Comparison of ENCODE assay signal across 8 cellular contexts in the genomic region with DNA sequence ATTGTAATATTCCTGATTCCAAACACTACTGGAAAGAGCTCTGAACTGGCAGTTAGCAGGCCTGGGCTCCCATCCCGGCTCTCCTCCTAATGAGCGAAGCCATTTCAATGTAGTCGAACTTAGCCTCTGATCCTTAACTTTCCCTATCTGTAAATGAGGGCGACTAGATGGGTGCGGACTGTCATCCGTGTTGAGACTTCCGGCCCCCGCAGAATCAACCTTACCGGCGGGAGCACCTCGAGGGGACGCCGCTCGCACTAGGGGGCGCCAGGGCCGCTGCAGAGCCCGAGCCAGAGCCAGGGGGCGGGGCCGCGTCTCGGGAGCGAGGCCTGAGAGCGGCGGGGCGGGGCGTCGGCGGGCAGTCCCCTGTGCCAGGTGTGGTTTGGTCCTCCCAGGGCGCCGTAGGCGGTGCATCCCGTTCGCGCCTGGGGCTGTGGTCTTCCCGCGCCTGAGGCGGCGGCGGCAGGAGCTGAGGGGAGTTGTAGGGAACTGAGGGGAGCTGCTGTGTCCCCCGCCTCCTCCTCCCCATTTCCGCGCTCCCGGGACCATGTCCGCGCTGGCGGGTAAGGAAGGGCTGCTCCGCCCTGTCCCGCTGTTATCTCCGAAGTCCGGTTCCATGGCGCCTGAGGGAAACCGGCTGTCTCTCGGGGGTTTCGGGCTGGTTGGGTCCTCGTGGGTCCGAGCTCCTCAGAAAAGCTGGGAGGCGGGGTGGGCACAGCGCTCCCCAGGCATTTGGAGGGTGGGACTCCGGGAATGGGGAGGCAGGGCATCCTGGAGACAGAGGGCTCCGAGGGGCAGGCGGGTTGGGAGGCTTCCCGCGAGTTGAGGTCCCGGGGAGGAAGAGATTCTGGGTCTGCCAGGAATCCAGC. TPM values are rescaled to one million over a fixed set of nuclear protein-coding genes. Genes with fewer than 3 reads are reported as not detected.
DNase-seq lines count a peak whose midpoint lies in the region; ATAC-seq and TF ChIP-seq lines count a peak whose summit lies in the region.

TSS of gene LIMK2 (plus strand) at position 437 of the 869 bp plus-strand sequence. CDS start at position 548, 111 bp downstream.

- no peak within 1 kb of the TSS for H3K27ac ChIP-seq in OCI-LY7 (ENCODE audit: low read depth, low read length, poor library complexity, severe bottlenecking)

- H3K27ac Mint-ChIP-seq in IgD-negative memory B cell: peak within 1 kb of the TSS; percentile 49 to 93 (median 90)

- POLR2A ChIA-PET in OCI-LY7 (lab: Charles Lee): interaction anchor here (0.6 to 3.2 kb wide), 13 partner anchors 12 to 1587 kb away, joined by 3 to 10 read pairs (median 3); no protein-coding TSS in a partner anchor

- peak within 1 kb of the TSS; percentile 87 for H2AFZ ChIP-seq in OCI-LY7 (ENCODE audit: low read length)

- no peaks in the 10 kb centered on the region for H3K36me3 ChIP-seq in OCI-LY7 (ENCODE audit: insufficient read depth, low read length)

- no peaks in the 10 kb centered on the region for H3K9me3 ChIP-seq in OCI-LY7 (ENCODE audit: low read length)

- CTCF ChIA-PET in OCI-LY7 (lab: Charles Lee; ENCODE audit: unreplicated experiment): interaction anchor here (0.7 to 2.1 kb wide), 5 partner anchors 15 to 62 kb away, joined by 4 to 8 read pairs (median 5); no protein-coding TSS in a partner anchor

- no peaks in the 10 kb centered on the region for H3K27me3 Mint-ChIP-seq in IgD-negative memory B cell

- no TSS peak for BruUV-seq in OCI-LY7 (replicated peaks; lab: Mats Ljungman, UMichigan)

- H3K9me3 Mint-ChIP-seq in IgD-negative memory B cell: no peaks in the 10 kb centered on the region

- peak within 1 kb of the TSS; percentile 83 to 94 (median 91) for H3K4me3 Mint-ChIP-seq in IgD-negative memory B cell

- peak; percentile 81 for ATAC-seq in GM21528 (IDR thresholded peaks at IDR 0.05; ENCODE audit: low FRiP score, unreplicated experiment)

- H4K20me1 ChIP-seq in OCI-LY7 (ENCODE audit: insufficient read depth, low read length): no peaks in the 10 kb centered on the region

- peak; percentile 90 for TF ChIP-seq CTCF in OCI-LY7 (conservative IDR thresholded peaks at IDR 0.05; ENCODE audit: low read length)

- H3K36me3 Mint-ChIP-seq in IgD-negative memory B cell: no peaks in the 10 kb centered on the region

- peak within 1 kb of the TSS; percentile 97 for H3K4me3 ChIP-seq in OCI-LY7 (ENCODE audit: low read depth, low read length, poor library complexity, severe bottlenecking)

- no peaks in the 10 kb centered on the region for H3K9me2 ChIP-seq in OCI-LY7 (ENCODE audit: insufficient read depth, low read length)

- peak; percentile 52 for DNase-seq in DMS 273 treated with DMSO at 0.1 percent for 48 hours (lab: John Stamatoyannopoulos, UW)
- DNase-seq in OCI-LY7 (ENCODE audit: low spot score): peak; percentile 96
- peak; percentile 98 for DNase-seq in activated T-cell treated with anti-CD3 and anti-CD28 coated beads for 1 hour (ENCODE audit: low read depth)
- DNase-seq in epidermal melanocyte (ENCODE audit: insufficient read length, low spot score): peak; percentile 88
- DNase-seq in middle frontal gyrus (ENCODE audit: extremely low spot score, low spot score): peak; percentile 80
- peak; percentile 97 to 100 for DNase-seq in stimulated activated CD8-positive, alpha-beta memory T cell treated with anti-CD3 and anti-CD28 coated beads, Interleukin-2, amount 100 ng/mL, for 48 hours (ENCODE audit: low read depth in 2 of 2)

- peaks cover 18 to 28% (median 26%) of the 10 kb centered on the region in 3 donors for H3K4me1 Mint-ChIP-seq in IgD-negative memory B cell

- intact Hi-C loops in OCI-LY7 (cut with micrococcal nuclease; ENCODE audit: unreplicated experiment): loop anchor here (1.0 to 5.0 kb wide), 5 partner anchors 19 to 130 kb away; partner anchors contain the start of genes PIK3IP1 and SMTN

- H3K4me1 ChIP-seq in OCI-LY7 (ENCODE audit: insufficient read depth, low read length, poor library complexity, severe bottlenecking): peaks cover 16% of the 10 kb centered on the region

- peaks cover 6% of the 10 kb centered on the region; the same call in 1 of the 2 replicates for H3K79me2 ChIP-seq in OCI-LY7 (ENCODE audit: insufficient read depth, low read depth, low read length)

- peak within 1 kb of the TSS; percentile 99 for H3K4me2 ChIP-seq in OCI-LY7 (ENCODE audit: low read length)

RNA-seq across cellular contexts. Expression of gene LIMK2, which starts in this region (rescaled TPM):
- 9.1 TPM for polyA plus RNA-seq in IgD-negative memory B cell
- total RNA-seq in OCI-LY7 (2014; rRNA removed; shearing (Covaris generic)): 16.2 and 24.8 TPM in 2 replicates
- total RNA-seq in OCI-LY7 (2022): 23.5 and 24.8 TPM in 2 replicates
